8 cellular contexts compared by ENCODE assay signal in genomic region chr10:61397175-61397986, GRCh38. TPM values are rescaled to one million over a fixed set of nuclear protein-coding genes. Genes with fewer than 3 reads are reported as not detected.
A peak's percentile ranks its signal among the peaks of the same experiment; 100 is the strongest.
DNase-seq lines count a peak whose midpoint lies in the region; ATAC-seq and TF ChIP-seq lines count a peak whose summit lies in the region.

No MANE protein-coding gene starts in this region.

- H3K27me3 ChIP-seq in HL-60 (ENCODE audit: insufficient read depth, poor library complexity, severe bottlenecking) (no peaks in the 10 kb centered on the region), left lung (no peaks in the 10 kb centered on the region), vagina (no peaks in the 10 kb centered on the region), WERI-Rb-1 (ENCODE audit: insufficient read depth, low read depth, severe bottlenecking) (no peaks in the 10 kb centered on the region)

- peak; percentile 54 for ATAC-seq in GM19324 (IDR thresholded peaks at IDR 0.05; ENCODE audit: low FRiP score, unreplicated experiment)
- ATAC-seq in activated naive CD8-positive, alpha-beta T cell treated with anti-CD3 and anti-CD28 coated beads, Interleukin-2, amount 50 U/mL, for 24 hours, result no peak
- ATAC-seq in left lung, result peak; percentile 68

- H3K4me3 ChIP-seq in HL-60 (replicated peaks; ENCODE audit: insufficient read depth, low read length) (peak overlapping the region; percentile 6), left lung (peak overlapping the region in 1 of 2 donors; percentile 2), vagina (peak overlapping the region; percentile 27 to 35), WERI-Rb-1 (ENCODE audit: low read depth, low read length) (no peak overlapping the region)

- H3K36me3 Mint-ChIP-seq in activated naive CD8-positive, alpha-beta T cell treated with anti-CD3 and anti-CD28 coated beads, Interleukin-2, amount 50 U/mL, for 24 hours (ENCODE audit: low read depth), result no peaks in the 10 kb centered on the region

- intact Hi-C loops in left lung (cut with DNase I) (no loop called here), vagina (cut with DNase I) (no loop called here)

- peak overlapping the region; percentile 61 for H3K4me3 Mint-ChIP-seq in activated naive CD8-positive, alpha-beta T cell treated with anti-CD3 and anti-CD28 coated beads, Interleukin-2, amount 50 U/mL, for 24 hours

- H3K27ac ChIP-seq in HL-60 (replicated peaks) (peak overlapping the region; percentile 32), left lung (peak overlapping the region; percentile 37 to 81), vagina (peak overlapping the region; percentile 21), WERI-Rb-1 (no peak overlapping the region)

- peaks cover 0 to 8% of the 10 kb centered on the region in 2 donors for H3K4me1 ChIP-seq in left lung
- peaks cover 19% of the 10 kb centered on the region for H3K4me1 ChIP-seq in vagina

- no peak for TF ChIP-seq CTCF in HL-60 (IDR thresholded peaks at IDR 0.05; ENCODE audit: insufficient read depth, low read length)
- no peak for TF ChIP-seq CTCF in left lung (IDR thresholded peaks at IDR 0.05)
- no peak for TF ChIP-seq CTCF in vagina (IDR thresholded peaks at IDR 0.05)
- TF ChIP-seq CTCF in WERI-Rb-1 (IDR thresholded peaks at IDR 0.05; ENCODE audit: low read depth, low read length), result no peak

- peak overlapping the region; percentile 57 for H3K27ac Mint-ChIP-seq in activated naive CD8-positive, alpha-beta T cell treated with anti-CD3 and anti-CD28 coated beads, Interleukin-2, amount 50 U/mL, for 24 hours

- no peaks in the 10 kb centered on the region for H3K9me3 ChIP-seq in left lung
- H3K9me3 ChIP-seq in vagina, result no peaks in the 10 kb centered on the region
- H3K9me3 ChIP-seq in WERI-Rb-1 (ENCODE audit: severe bottlenecking), result no peaks in the 10 kb centered on the region

- H3K27me3 Mint-ChIP-seq in activated naive CD8-positive, alpha-beta T cell treated with anti-CD3 and anti-CD28 coated beads, Interleukin-2, amount 50 U/mL, for 24 hours, result no peaks in the 10 kb centered on the region

- no peaks in the 10 kb centered on the region for H3K36me3 ChIP-seq in left lung
- no peaks in the 10 kb centered on the region for H3K36me3 ChIP-seq in vagina
- H3K36me3 ChIP-seq in WERI-Rb-1, result no peaks in the 10 kb centered on the region

- peaks cover 10% of the 10 kb centered on the region for H3K4me1 Mint-ChIP-seq in activated naive CD8-positive, alpha-beta T cell treated with anti-CD3 and anti-CD28 coated beads, Interleukin-2, amount 50 U/mL, for 24 hours

- no peak for TF ChIP-seq POLR2A in vagina (IDR thresholded peaks at IDR 0.05)

- peak; percentile 7 to 53 for DNase-seq in HL-60 (ENCODE audit: low read depth in 1 of 2, low spot score in 1 of 2)
- DNase-seq in activated naive CD8-positive, alpha-beta T cell treated with anti-CD3 and anti-CD28 coated beads, Interleukin-2, amount 50 U/mL, for 24 hours, result no peak
- no peak for DNase-seq in left lung
- DNase-seq in vagina (ENCODE audit: extremely low spot score in 2 of 2), result no peak
- no peak for DNase-seq in activated CD4-positive, alpha-beta T cell treated with anti-CD3 and anti-CD28 coated beads, Interleukin-2, amount 50 U/mL, for 4 hours
- DNase-seq in WERI-Rb-1, result no peak
- DNase-seq in NCI-H1417 treated with DMSO at 0.1 percent for 48 hours (lab: John Stamatoyannopoulos, UW), result no peak

- H3K9me3 Mint-ChIP-seq in activated naive CD8-positive, alpha-beta T cell treated with anti-CD3 and anti-CD28 coated beads, Interleukin-2, amount 50 U/mL, for 24 hours, result no peaks in the 10 kb centered on the region

RNA-seq across cellular contexts. Expression of gene TMEM26, which starts 55.8 kb away (rescaled TPM):
- total RNA-seq in left lung (1 to 10 TPM; 1.3 TPM), vagina (0.25 TPM)

Comparison
In these comparisons a context has a peak if more than half of its experiments do, and no peak if none do; other contexts are left out.
1. DNase-seq: peak in HL-60 (2 of 2); none in activated naive CD8-positive, alpha-beta T cell treated with anti-CD3 and anti-CD28 coated beads, Interleukin-2, amount 50 U/mL, for 24 hours (single experiment), left lung (0 of 2), vagina (0 of 2), activated CD4-positive, alpha-beta T cell treated with anti-CD3 and anti-CD28 coated beads, Interleukin-2, amount 50 U/mL, for 4 hours (0 of 2), WERI-Rb-1 (single experiment) and NCI-H1417 treated with DMSO at 0.1 percent for 48 hours (single experiment).